Comparison of ENCODE assay signal across 23 cellular contexts in the genomic region with DNA sequence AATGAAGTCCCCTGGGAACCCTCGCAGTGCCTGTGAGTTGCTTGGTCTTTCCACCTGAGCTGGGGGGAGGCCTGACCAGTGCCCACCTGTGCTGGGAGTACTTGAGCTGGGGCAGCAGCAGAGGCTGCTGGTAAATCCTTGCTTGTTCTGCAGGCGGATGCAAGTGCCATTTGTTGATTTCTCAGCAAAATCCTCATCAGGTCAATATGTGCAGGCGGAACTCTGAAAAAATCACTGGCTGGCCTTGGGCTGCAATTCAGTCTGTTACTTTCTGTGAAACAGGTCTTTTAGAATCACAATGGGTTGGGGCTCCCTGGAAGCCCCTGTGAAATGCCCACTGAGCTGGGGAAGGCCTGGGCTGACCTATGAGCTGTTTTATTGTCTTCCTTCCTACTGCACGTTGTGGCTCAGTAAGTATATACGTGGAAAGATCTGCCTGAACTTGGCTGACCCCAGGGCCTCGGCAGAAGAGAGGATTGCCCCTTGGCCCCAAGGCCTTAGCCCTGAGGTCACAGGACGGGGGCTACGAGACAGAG.
"Had no signal": no experiment of that assay in that cellular context is flagged by ENCODE, and none has a peak within 500 bp of the region (broad histone marks: within the 10 kb centered on the region; RNA-seq: fewer than 3 reads in every experiment).

No MANE protein-coding gene starts in this region.

- H3K36me3 ChIP-seq: heart right ventricle, ovary, thoracic aorta had no signal

- H3K27me3 ChIP-seq: foreskin keratinocyte, heart right ventricle, ovary had no signal

- H3K27ac ChIP-seq: foreskin keratinocyte, ovary, skin epidermis, thoracic aorta had no signal

- FAIRE-seq: keratinocyte, urothelium cell line had no signal

- H3K4me3 ChIP-seq: heart right ventricle, ovary, skin epidermis, thoracic aorta had no signal

- H3K4me1 ChIP-seq: foreskin keratinocyte, heart right ventricle had no signal

- DNase-seq: activated CD4-positive, alpha-beta T cell treated with anti-CD3 and anti-CD28 coated beads, Interleukin-2, amount 50 U/mL, for 1 hour; activated CD8-positive, alpha-beta T cell treated with anti-CD3 and anti-CD28 coated beads for 36 hours; activated gamma-delta T cell treated with Interleukin-2 at 50 U/mL for 16 hours; activated naive CD8-positive, alpha-beta T cell treated with anti-CD3 and anti-CD28 coated beads, Interleukin-2, amount 50 U/mL, for 24 hours; activated T-cell treated with anti-CD3 and anti-CD28 coated beads, Interleukin-2, amount 50 U/mL, for 4 hours; amygdala; caudate nucleus; foreskin keratinocyte; heart right ventricle; left cardiac atrium; naive thymus-derived CD4-positive, alpha-beta T cell; ovary; stimulated activated CD4-positive, alpha-beta T cell treated with anti-CD3 and anti-CD28 coated beads, Interleukin-12 subunit alpha, Interleukin-12 subunit beta, amount 100 ng/mL, for 4 hours; stimulated activated CD4-positive, alpha-beta T cell treated with anti-CD3 and anti-CD28 coated beads, Interleukin-4, amount 100 ng/mL, for 1 hour; stimulated activated naive CD8-positive, alpha-beta T cell treated with anti-CD3 and anti-CD28 coated beads, Interleukin-15, Interleukin-2, amounts not matched to agents 100 U/mL and 50 U/mL, for 24 hours; T-helper 2 cell; trophoblast cell had no signal

- ATAC-seq: activated CD8-positive, alpha-beta T cell treated with anti-CD3 and anti-CD28 coated beads for 36 hours; activated naive CD8-positive, alpha-beta T cell treated with anti-CD3 and anti-CD28 coated beads, Interleukin-2, amount 50 U/mL, for 24 hours; activated T-cell treated with anti-CD3 and anti-CD28 coated beads, Interleukin-2, amount 50 U/mL, for 4 hours; activated T-helper 17 cell treated with anti-CD3 and anti-CD28 coated beads, Interleukin-2, amount 50 U/mL, for 72 hours; esophagus mucosa; foreskin keratinocyte; heart right ventricle; left cardiac atrium; naive thymus-derived CD4-positive, alpha-beta T cell; stimulated activated naive CD8-positive, alpha-beta T cell treated with anti-CD3 and anti-CD28 coated beads, Interleukin-15, Interleukin-2, amounts not matched to agents 100 U/mL and 50 U/mL, for 24 hours had no signal

- H3K9me3 ChIP-seq: ovary, thoracic aorta had no signal
